Comparison of ENCODE assay signal across 1 cellular context in genomic region chr15:51971353-51972133, GRCh38.
TF ChIP-seq lines count a peak whose summit lies in the region.

TSS of gene LEO1 (minus strand) at chr15:51971778. CDS start at chr15:51971745, 33 bp downstream.

TF ChIP-seq in K562, 482 proteins besides CTCF, POLR2A, EP300 and RAD21 (continued from another document and continues in another):
- TF ChIP-seq MLLT1 (IDR thresholded peaks at IDR 0.05) (peak; percentile 9 to 43; a peak in 1 of 4 replicates), GTF2A2 (tag; IDR thresholded peaks at IDR 0.05) (no peak), NRF1 (conservative IDR thresholded peaks at IDR 0.05 in 1 of 2, IDR thresholded peaks at IDR 0.05 in 1 of 2) (peak; percentile 82 to 85), TAF1 (IDR thresholded peaks at IDR 0.05; ENCODE audit: control insufficient read depth, extremely low read depth, insufficient read depth, low read length, severe bottlenecking) (peak; percentile 91), PML (IDR thresholded peaks at IDR 0.05; ENCODE audit: low read length) (peak; percentile 79; the same call in 1 of the 2 replicates), ZNF764 (CRISPR knock-in tag; IDR thresholded peaks at IDR 0.05; ENCODE audit: low read depth) (no peak), NCOA2 (IDR thresholded peaks at IDR 0.05; ENCODE audit: partially characterized antibody in 2 of 2) (no peak), MCM3 (IDR thresholded peaks at IDR 0.05) (peak; percentile 79), BRD9 (IDR thresholded peaks at IDR 0.05; ENCODE audit: low read depth, partially characterized antibody) (peak; percentile 69), ZNF24 (IDR thresholded peaks at IDR 0.05) (no peak), DIDO1 (tag; IDR thresholded peaks at IDR 0.05; ENCODE audit: low read depth) (0 out of 2 replicates have a peak, but pooled peaks have one; percentile 55), TRIM28 (IDR thresholded peaks at IDR 0.05) (peak; percentile 73), GTF3C2 (IDR thresholded peaks at IDR 0.05; ENCODE audit: borderline replicate concordance, extremely low read depth, insufficient read length) (no peak), ZNF165 (CRISPR knock-in tag; IDR thresholded peaks at IDR 0.05; ENCODE audit: borderline replicate concordance) (no peak), ZNF76 (CRISPR knock-in tag; IDR thresholded peaks at IDR 0.05; ENCODE audit: borderline replicate concordance) (no peak), SP2 (IDR thresholded peaks at IDR 0.05; ENCODE audit: extremely low read depth, low read depth, low read length, poor library complexity, severe bottlenecking) (peak; percentile 58), ETS1 (conservative IDR thresholded peaks at IDR 0.05; ENCODE audit: control insufficient read depth, low read depth, low read length) (0 out of 2 replicates have a peak, but pooled peaks have one; percentile 42), GTF2E2 (tag; IDR thresholded peaks at IDR 0.05) (peak; percentile 79; the same call in 1 of the 2 replicates), NR2C2 (CRISPR knock-in tag; IDR thresholded peaks at IDR 0.05) (no peak), NR2C2 (tag; IDR thresholded peaks at IDR 0.05) (peak; percentile 69; the same call in 1 of the 2 replicates), RFX1 (IDR thresholded peaks at IDR 0.05) (no peak), GABPB1 (CRISPR knock-in tag; IDR thresholded peaks at IDR 0.05) (peak; percentile 63), ZNF384 (IDR thresholded peaks at IDR 0.05; ENCODE audit: low read depth, low read length) (no peak), ZMIZ1 (IDR thresholded peaks at IDR 0.05; ENCODE audit: low read depth in 2 of 2, low read length in 2 of 2) (0 out of 4 replicates have a peak, but pooled peaks of 1 of the 2 experiments have one; percentile 34), KDM5B (IDR thresholded peaks at IDR 0.05; ENCODE audit: insufficient replicate concordance, low read depth, low read length) (peak; percentile 74), ZBTB33 (CRISPR knock-in tag; IDR thresholded peaks at IDR 0.05) (0 out of 2 replicates have a peak, but pooled peaks have one; percentile 53), PYGO2 (tag; IDR thresholded peaks at IDR 0.05) (no peak), HDAC1 (IDR thresholded peaks at IDR 0.05) (peak in 1 of 2 experiments; percentile 92; a peak in 2 of 4 replicates), NELFE (IDR thresholded peaks at IDR 0.05; ENCODE audit: insufficient read depth, insufficient read length) (no peak), TAF7 (tag; IDR thresholded peaks at IDR 0.05) (peak; percentile 81), FOXK1 (CRISPR knock-in tag; IDR thresholded peaks at IDR 0.05; ENCODE audit: borderline replicate concordance) (no peak; the same call in 1 of the 2 replicates), FOXJ2 (tag; IDR thresholded peaks at IDR 0.05) (peak; percentile 63; the same call in 1 of the 2 replicates), MBD2 (IDR thresholded peaks at IDR 0.05; ENCODE audit: borderline replicate concordance, low read depth) (peak; percentile 79), CREM (IDR thresholded peaks at IDR 0.05; ENCODE audit: low read depth) (peak; percentile 80), CTBP1 (IDR thresholded peaks at IDR 0.05; ENCODE audit: borderline replicate concordance) (peak; percentile 95), PHF21A (IDR thresholded peaks at IDR 0.05; ENCODE audit: borderline replicate concordance, low read depth) (no peak), GTF2F1 (IDR thresholded peaks at IDR 0.05; ENCODE audit: low read depth, low read length) (no peak)
- TF ChIP-seq, protein P1, sequence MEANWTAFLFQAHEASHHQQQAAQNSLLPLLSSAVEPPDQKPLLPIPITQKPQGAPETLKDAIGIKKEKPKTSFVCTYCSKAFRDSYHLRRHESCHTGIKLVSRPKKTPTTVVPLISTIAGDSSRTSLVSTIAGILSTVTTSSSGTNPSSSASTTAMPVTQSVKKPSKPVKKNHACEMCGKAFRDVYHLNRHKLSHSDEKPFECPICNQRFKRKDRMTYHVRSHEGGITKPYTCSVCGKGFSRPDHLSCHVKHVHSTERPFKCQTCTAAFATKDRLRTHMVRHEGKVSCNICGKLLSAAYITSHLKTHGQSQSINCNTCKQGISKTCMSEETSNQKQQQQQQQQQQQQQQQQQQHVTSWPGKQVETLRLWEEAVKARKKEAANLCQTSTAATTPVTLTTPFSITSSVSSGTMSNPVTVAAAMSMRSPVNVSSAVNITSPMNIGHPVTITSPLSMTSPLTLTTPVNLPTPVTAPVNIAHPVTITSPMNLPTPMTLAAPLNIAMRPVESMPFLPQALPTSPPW (CRISPR knock-in tag; IDR thresholded peaks at IDR 0.05) = no peak; the same call in 1 of the 2 replicates
- TF ChIP-seq, protein P2, sequence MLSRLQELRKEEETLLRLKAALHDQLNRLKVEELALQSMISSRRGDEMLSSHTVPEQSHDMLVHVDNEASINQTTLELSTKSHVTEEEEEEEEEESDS (CRISPR knock-in tag; IDR thresholded peaks at IDR 0.05) = no peak
- TF ChIP-seq, protein P3, sequence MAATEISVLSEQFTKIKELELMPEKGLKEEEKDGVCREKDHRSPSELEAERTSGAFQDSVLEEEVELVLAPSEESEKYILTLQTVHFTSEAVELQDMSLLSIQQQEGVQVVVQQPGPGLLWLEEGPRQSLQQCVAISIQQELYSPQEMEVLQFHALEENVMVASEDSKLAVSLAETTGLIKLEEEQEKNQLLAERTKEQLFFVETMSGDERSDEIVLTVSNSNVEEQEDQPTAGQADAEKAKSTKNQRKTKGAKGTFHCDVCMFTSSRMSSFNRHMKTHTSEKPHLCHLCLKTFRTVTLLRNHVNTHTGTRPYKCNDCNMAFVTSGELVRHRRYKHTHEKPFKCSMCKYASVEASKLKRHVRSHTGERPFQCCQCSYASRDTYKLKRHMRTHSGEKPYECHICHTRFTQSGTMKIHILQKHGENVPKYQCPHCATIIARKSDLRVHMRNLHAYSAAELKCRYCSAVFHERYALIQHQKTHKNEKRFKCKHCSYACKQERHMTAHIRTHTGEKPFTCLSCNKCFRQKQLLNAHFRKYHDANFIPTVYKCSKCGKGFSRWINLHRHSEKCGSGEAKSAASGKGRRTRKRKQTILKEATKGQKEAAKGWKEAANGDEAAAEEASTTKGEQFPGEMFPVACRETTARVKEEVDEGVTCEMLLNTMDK (IDR thresholded peaks at IDR 0.05; ENCODE audit: borderline replicate concordance, insufficient read depth, low read depth, low read length, poor library complexity, severe bottlenecking) = peak; percentile 97
- TF ChIP-seq, protein P4, sequence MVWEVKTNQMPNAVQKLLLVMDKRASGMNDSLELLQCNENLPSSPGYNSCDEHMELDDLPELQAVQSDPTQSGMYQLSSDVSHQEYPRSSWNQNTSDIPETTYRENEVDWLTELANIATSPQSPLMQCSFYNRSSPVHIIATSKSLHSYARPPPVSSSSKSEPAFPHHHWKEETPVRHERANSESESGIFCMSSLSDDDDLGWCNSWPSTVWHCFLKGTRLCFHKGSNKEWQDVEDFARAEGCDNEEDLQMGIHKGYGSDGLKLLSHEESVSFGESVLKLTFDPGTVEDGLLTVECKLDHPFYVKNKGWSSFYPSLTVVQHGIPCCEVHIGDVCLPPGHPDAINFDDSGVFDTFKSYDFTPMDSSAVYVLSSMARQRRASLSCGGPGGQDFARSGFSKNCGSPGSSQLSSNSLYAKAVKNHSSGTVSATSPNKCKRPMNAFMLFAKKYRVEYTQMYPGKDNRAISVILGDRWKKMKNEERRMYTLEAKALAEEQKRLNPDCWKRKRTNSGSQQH (CRISPR knock-in tag; IDR thresholded peaks at IDR 0.05) = 0 out of 2 replicates have a peak, but pooled peaks have one; percentile 38
- TF ChIP-seq, protein P5, sequence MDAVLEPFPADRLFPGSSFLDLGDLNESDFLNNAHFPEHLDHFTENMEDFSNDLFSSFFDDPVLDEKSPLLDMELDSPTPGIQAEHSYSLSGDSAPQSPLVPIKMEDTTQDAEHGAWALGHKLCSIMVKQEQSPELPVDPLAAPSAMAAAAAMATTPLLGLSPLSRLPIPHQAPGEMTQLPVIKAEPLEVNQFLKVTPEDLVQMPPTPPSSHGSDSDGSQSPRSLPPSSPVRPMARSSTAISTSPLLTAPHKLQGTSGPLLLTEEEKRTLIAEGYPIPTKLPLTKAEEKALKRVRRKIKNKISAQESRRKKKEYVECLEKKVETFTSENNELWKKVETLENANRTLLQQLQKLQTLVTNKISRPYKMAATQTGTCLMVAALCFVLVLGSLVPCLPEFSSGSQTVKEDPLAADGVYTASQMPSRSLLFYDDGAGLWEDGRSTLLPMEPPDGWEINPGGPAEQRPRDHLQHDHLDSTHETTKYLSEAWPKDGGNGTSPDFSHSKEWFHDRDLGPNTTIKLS (IDR thresholded peaks at IDR 0.05; ENCODE audit: borderline replicate concordance, low read depth) = peak; percentile 85
- TF ChIP-seq, protein P6, sequence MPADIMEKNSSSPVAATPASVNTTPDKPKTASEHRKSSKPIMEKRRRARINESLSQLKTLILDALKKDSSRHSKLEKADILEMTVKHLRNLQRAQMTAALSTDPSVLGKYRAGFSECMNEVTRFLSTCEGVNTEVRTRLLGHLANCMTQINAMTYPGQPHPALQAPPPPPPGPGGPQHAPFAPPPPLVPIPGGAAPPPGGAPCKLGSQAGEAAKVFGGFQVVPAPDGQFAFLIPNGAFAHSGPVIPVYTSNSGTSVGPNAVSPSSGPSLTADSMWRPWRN (IDR thresholded peaks at IDR 0.05; ENCODE audit: low read depth) = no peak; the same call in 1 of the 2 replicates
